Comparison of ENCODE assay signal across 15 cellular contexts in genomic region chr5:146528232-146528631, GRCh38. TPM values are rescaled to one million over a fixed set of nuclear protein-coding genes. Genes with fewer than 3 reads are reported as not detected.
A peak's percentile ranks its signal among the peaks of the same experiment; 100 is the strongest.
DNase-seq lines count a peak whose midpoint lies in the region; TF ChIP-seq lines count a peak whose summit lies in the region.
"Had no signal": no experiment of that assay in that cellular context is flagged by ENCODE, and none has a peak within 500 bp of the region (broad histone marks: within the 10 kb centered on the region; RNA-seq: fewer than 3 reads in every experiment).

No MANE protein-coding gene starts in this region.

- no peaks in the 10 kb centered on the region for H4K20me1 ChIP-seq in OCI-LY1 (ENCODE audit: insufficient read depth, low read length)

- peak; percentile 9 for TF ChIP-seq CTCF in MCF 10A (IDR thresholded peaks at IDR 0.05; ENCODE audit: unreplicated experiment)
- no peak for TF ChIP-seq CTCF in breast epithelium (IDR thresholded peaks at IDR 0.05)
- TF ChIP-seq CTCF in OCI-LY1 (IDR thresholded peaks at IDR 0.05; ENCODE audit: low read length), result peak; percentile 41; the same call in 1 of the 2 replicates
- TF ChIP-seq CTCF in type B pancreatic cell (conservative IDR thresholded peaks at IDR 0.05), result peak; percentile 24
- no peak for TF ChIP-seq CTCF in thyroid gland (IDR thresholded peaks at IDR 0.05)

- intact Hi-C loops in MCF 10A (cut with micrococcal nuclease) (no loop called here), breast epithelium (cut with DNase I; ENCODE audit: low total_unique reads) (no loop called here), thyroid gland (cut with DNase I) (no loop called here)
- intact Hi-C loops in activated T-helper 2 cell treated with anti-CD3 and anti-CD28 coated beads, Interferon-gamma antibody, Interleukin-2, Interleukin-4, amounts not matched to agents 10 μg/mL and 5 μg/mL and 100 μg/mL, durations not matched to agents 14 hours and 24 hours and 36 hours (cut with micrococcal nuclease), result no loop called here

- H3K27ac ChIP-seq in breast epithelium (no peak overlapping the region), OCI-LY1 (ENCODE audit: low read depth, low read length, poor library complexity, severe bottlenecking) (no peak overlapping the region), thyroid gland (no peak overlapping the region)
- H3K27ac ChIP-seq: heart left ventricle, spleen had no signal

- no peak overlapping the region for H3K4me3 ChIP-seq in breast epithelium
- no peak overlapping the region for H3K4me3 ChIP-seq in OCI-LY1 (ENCODE audit: low read depth, low read length, poor library complexity, severe bottlenecking)
- no peak overlapping the region for H3K4me3 ChIP-seq in thyroid gland (replicated peaks in 1 of 3)
- H3K4me3 ChIP-seq: heart left ventricle, spleen had no signal

- no peaks in the 10 kb centered on the region for H3K9me2 ChIP-seq in OCI-LY1 (ENCODE audit: low read depth, low read length)

- H3K36me3 ChIP-seq in breast epithelium (no peaks in the 10 kb centered on the region), OCI-LY1 (ENCODE audit: insufficient read depth, low read length) (no peaks in the 10 kb centered on the region), thyroid gland (no peaks in the 10 kb centered on the region)
- H3K36me3 ChIP-seq: heart left ventricle, spleen had no signal

- H3K4me1 ChIP-seq in breast epithelium, result no peaks in the 10 kb centered on the region
- H3K4me1 ChIP-seq in OCI-LY1 (ENCODE audit: insufficient read depth, low read length, severe bottlenecking), result no peaks in the 10 kb centered on the region
- H3K4me1 ChIP-seq in thyroid gland, result no peaks in the 10 kb centered on the region
- H3K4me1 ChIP-seq: heart left ventricle, spleen had no signal

- WGBS in thyroid gland, 2 donors, result 71 to 79% methylated on average over 4 of the region's 4 CpGs

- no peak overlapping the region for H3K9ac ChIP-seq in OCI-LY1 (ENCODE audit: low read length)

- H3K9me3 ChIP-seq in breast epithelium (no peaks in the 10 kb centered on the region), OCI-LY1 (ENCODE audit: low read length) (no peaks in the 10 kb centered on the region), thyroid gland (no peaks in the 10 kb centered on the region)
- H3K9me3 ChIP-seq: heart left ventricle, spleen had no signal

- H3K9me3 Mint-ChIP-seq in MCF 10A (ENCODE audit: unreplicated experiment) (no peaks in the 10 kb centered on the region), type B pancreatic cell (no peaks in the 10 kb centered on the region)
- H3K9me3 Mint-ChIP-seq in activated T-helper 2 cell treated with anti-CD3 and anti-CD28 coated beads, Interferon-gamma antibody, Interleukin-2, Interleukin-4, amounts not matched to agents 10 μg/mL and 5 μg/mL and 100 μg/mL, durations not matched to agents 14 hours and 24 hours and 36 hours, result no peaks in the 10 kb centered on the region
- H3K9me3 Mint-ChIP-seq: activated naive CD4-positive, alpha-beta T cell treated with anti-CD3 and anti-CD28 coated beads, Interleukin-2, amount 10 ng/mL, durations not matched to agents 7 days and 5 days; stimulated activated naive CD8-positive, alpha-beta T cell treated with anti-CD3 and anti-CD28 coated beads, Interleukin-15, amount 100 ng/mL, for 72 hours; T-cell had no signal

- H3K4me3 Mint-ChIP-seq in MCF 10A (ENCODE audit: unreplicated experiment) (no peak overlapping the region), type B pancreatic cell (no peak overlapping the region)
- H3K4me3 Mint-ChIP-seq in activated T-helper 2 cell treated with anti-CD3 and anti-CD28 coated beads, Interferon-gamma antibody, Interleukin-2, Interleukin-4, amounts not matched to agents 10 μg/mL and 5 μg/mL and 100 μg/mL, durations not matched to agents 14 hours and 24 hours and 36 hours (ENCODE audit: low read depth), result no peak overlapping the region
- H3K4me3 Mint-ChIP-seq: activated naive CD4-positive, alpha-beta T cell treated with anti-CD3 and anti-CD28 coated beads, Interleukin-2, amount 10 ng/mL, durations not matched to agents 7 days and 5 days; stimulated activated naive CD8-positive, alpha-beta T cell treated with anti-CD3 and anti-CD28 coated beads, Interleukin-15, amount 100 ng/mL, for 72 hours; T-cell had no signal

- CTCF ChIA-PET in MCF 10A (lab: Yijun Ruan, JAX), result interaction anchor here (0.6 to 3.8 kb wide), 9 partner anchors 12 to 869 kb away, joined by 3 to 25 read pairs (median 3); partner anchors contain the start of genes GPR151 and TCERG1

- H3F3A ChIP-seq in OCI-LY1 (ENCODE audit: insufficient read depth, low read length), result no peaks in the 10 kb centered on the region

- H3K27me3 ChIP-seq in breast epithelium (no peaks in the 10 kb centered on the region), OCI-LY1 (ENCODE audit: insufficient read depth, low read length) (no peaks in the 10 kb centered on the region), thyroid gland (no peaks in the 10 kb centered on the region)
- H3K27me3 ChIP-seq: spleen had no signal

- H3K27ac Mint-ChIP-seq in MCF 10A (ENCODE audit: low read depth, unreplicated experiment) (no peak overlapping the region), type B pancreatic cell (no peak overlapping the region)
- H3K27ac Mint-ChIP-seq in activated T-helper 2 cell treated with anti-CD3 and anti-CD28 coated beads, Interferon-gamma antibody, Interleukin-2, Interleukin-4, amounts not matched to agents 10 μg/mL and 5 μg/mL and 100 μg/mL, durations not matched to agents 14 hours and 24 hours and 36 hours, result no peak overlapping the region
- H3K27ac Mint-ChIP-seq: activated naive CD4-positive, alpha-beta T cell treated with anti-CD3 and anti-CD28 coated beads, Interleukin-2, amount 10 ng/mL, durations not matched to agents 7 days and 5 days; stimulated activated naive CD8-positive, alpha-beta T cell treated with anti-CD3 and anti-CD28 coated beads, Interleukin-15, amount 100 ng/mL, for 72 hours; T-cell had no signal

- no TSS peak for BruUV-seq in MCF 10A (replicated peaks; lab: Mats Ljungman, UMichigan)

- H3K36me3 Mint-ChIP-seq in MCF 10A (ENCODE audit: insufficient read depth, unreplicated experiment), result no peaks in the 10 kb centered on the region
- H3K36me3 Mint-ChIP-seq in type B pancreatic cell, result no peaks in the 10 kb centered on the region
- H3K36me3 Mint-ChIP-seq in activated T-helper 2 cell treated with anti-CD3 and anti-CD28 coated beads, Interferon-gamma antibody, Interleukin-2, Interleukin-4, amounts not matched to agents 10 μg/mL and 5 μg/mL and 100 μg/mL, durations not matched to agents 14 hours and 24 hours and 36 hours (ENCODE audit: low read depth), result no peaks in the 10 kb centered on the region
- H3K36me3 Mint-ChIP-seq: activated naive CD4-positive, alpha-beta T cell treated with anti-CD3 and anti-CD28 coated beads, Interleukin-2, amount 10 ng/mL, durations not matched to agents 7 days and 5 days; T-cell had no signal

- TF ChIP-seq POLR2A in breast epithelium (IDR thresholded peaks at IDR 0.05) (no peak), thyroid gland (IDR thresholded peaks at IDR 0.05) (no peak)

- no peak overlapping the region for H3K4me2 ChIP-seq in OCI-LY1 (ENCODE audit: low read length)

- H3K4me1 Mint-ChIP-seq in MCF 10A (ENCODE audit: insufficient read depth, unreplicated experiment) (peaks cover 16% of the 10 kb centered on the region), type B pancreatic cell (ENCODE audit: unreplicated experiment) (peaks cover 2% of the 10 kb centered on the region)
- peaks cover 4% of the 10 kb centered on the region for H3K4me1 Mint-ChIP-seq in activated T-helper 2 cell treated with anti-CD3 and anti-CD28 coated beads, Interferon-gamma antibody, Interleukin-2, Interleukin-4, amounts not matched to agents 10 μg/mL and 5 μg/mL and 100 μg/mL, durations not matched to agents 14 hours and 24 hours and 36 hours (ENCODE audit: low read depth)

- DNase-seq in MCF 10A (ENCODE audit: unreplicated experiment) (peak; percentile 36), breast epithelium (ENCODE audit: low spot score in 2 of 2) (no peak), dermis blood vessel endothelial cell (peak; percentile 17), type B pancreatic cell (ENCODE audit: extremely low spot score, unreplicated experiment) (no peak), cortex of kidney (lab: John Stamatoyannopoulos, UW) (no peak), thyroid gland (no peak)
- DNase-seq in activated T-helper 2 cell treated with anti-CD3 and anti-CD28 coated beads, Interferon-gamma antibody, Interleukin-2, Interleukin-4, amounts not matched to agents 10 μg/mL and 5 μg/mL and 100 μg/mL, durations not matched to agents 14 hours and 24 hours and 36 hours (ENCODE audit: low spot score), result no peak
- DNase-seq: activated CD4-positive, CD25-positive, alpha-beta regulatory T cell treated with anti-CD3 and anti-CD28 coated beads, Interleukin-2, amount 50 U/mL, for 72 hours; activated naive CD4-positive, alpha-beta T cell treated with anti-CD3 and anti-CD28 coated beads, Interleukin-2, amount 10 ng/mL, durations not matched to agents 7 days and 5 days; heart left ventricle; kidney glomerular epithelial cell; spleen; stimulated activated naive CD8-positive, alpha-beta T cell treated with anti-CD3 and anti-CD28 coated beads, Interleukin-15, amount 100 ng/mL, for 72 hours; T-cell had no signal

- no peaks in the 10 kb centered on the region for H3K27me3 Mint-ChIP-seq in MCF 10A (ENCODE audit: insufficient read depth, unreplicated experiment)
- H3K27me3 Mint-ChIP-seq in type B pancreatic cell, result peaks cover 4% of the 10 kb centered on the region
- no peaks in the 10 kb centered on the region for H3K27me3 Mint-ChIP-seq in activated T-helper 2 cell treated with anti-CD3 and anti-CD28 coated beads, Interferon-gamma antibody, Interleukin-2, Interleukin-4, amounts not matched to agents 10 μg/mL and 5 μg/mL and 100 μg/mL, durations not matched to agents 14 hours and 24 hours and 36 hours (ENCODE audit: low read depth)
- H3K27me3 Mint-ChIP-seq: stimulated activated naive CD8-positive, alpha-beta T cell treated with anti-CD3 and anti-CD28 coated beads, Interleukin-15, amount 100 ng/mL, for 72 hours had no signal

- H2AFZ ChIP-seq in OCI-LY1 (ENCODE audit: low read length), result no peak overlapping the region

- no peaks in the 10 kb centered on the region for H3K79me2 ChIP-seq in OCI-LY1 (ENCODE audit: insufficient read depth, low read length)

- POLR2A ChIA-PET in MCF 10A (lab: Yijun Ruan, JAX), result interaction anchor here (1.2 kb wide), 1 partner anchor 60 kb away, joined by 3 read pairs; no protein-coding TSS in a partner anchor

RNA-seq across cellular contexts. Expression of gene GPR151, which starts 12.2 kb away (rescaled TPM):
- total RNA-seq in MCF 10A (2022) (not detected in 2 replicates), breast epithelium (not detected), dermis blood vessel endothelial cell (not detected in 2 replicates), type B pancreatic cell (ENCODE audit: low replicate concordance) (not detected in 2 replicates), thyroid gland (not detected)
- not detected in 2 replicates for total RNA-seq in activated T-helper 2 cell treated with anti-CD3 and anti-CD28 coated beads, Interferon-gamma antibody, Interleukin-2, Interleukin-4, amounts not matched to agents 10 μg/mL and 5 μg/mL and 100 μg/mL, durations not matched to agents 14 hours and 24 hours and 36 hours
- total RNA-seq: heart left ventricle, spleen, T-cell had no signal

Comparison
In these comparisons a context has a peak if more than half of its experiments do, and no peak if none do; other contexts are left out.
1. DNase-seq: peak in MCF 10A (single experiment) and dermis blood vessel endothelial cell (single experiment); none in breast epithelium (0 of 2), type B pancreatic cell (single experiment), activated T-helper 2 cell treated with anti-CD3 and anti-CD28 coated beads, Interferon-gamma antibody, Interleukin-2, Interleukin-4, amounts not matched to agents 10 μg/mL and 5 μg/mL and 100 μg/mL, durations not matched to agents 14 hours and 24 hours and 36 hours (single experiment), cortex of kidney (single experiment) and thyroid gland (0 of 2).
2. CTCF ChIP-seq: peak in MCF 10A (single experiment), OCI-LY1 (single experiment) and type B pancreatic cell (single experiment); none in breast epithelium (0 of 3) and thyroid gland (0 of 6).